ENCODE assay signal across 13 cellular contexts in genomic region chr12:64631197-64631596, GRCh38. TPM values are rescaled to one million over a fixed set of nuclear protein-coding genes. Genes with fewer than 3 reads are reported as not detected.
DNase-seq lines count a peak whose midpoint lies in the region; ATAC-seq and TF ChIP-seq lines count a peak whose summit lies in the region.
"Had no signal": no experiment of that assay in that cellular context is flagged by ENCODE, and none has a peak within 500 bp of the region (broad histone marks: within the 10 kb centered on the region; RNA-seq: fewer than 3 reads in every experiment).

No MANE protein-coding gene starts in this region.

- H3K4me1 Mint-ChIP-seq in CD4-positive, alpha-beta T cell (ENCODE audit: low read depth) = peaks cover 81% of the 10 kb centered on the region
- H3K4me1 Mint-ChIP-seq in osteocyte (ENCODE audit: unreplicated experiment) = peaks cover 29% of the 10 kb centered on the region

- no peaks in the 10 kb centered on the region for H3K27me3 Mint-ChIP-seq in CD4-positive, alpha-beta T cell
- H3K27me3 Mint-ChIP-seq in osteocyte (ENCODE audit: unreplicated experiment) = no peaks in the 10 kb centered on the region

- CTCF ChIA-PET in CD4-positive, alpha-beta T cell (lab: Charles Lee) = interaction anchor here (0.6 kb wide), 1 partner anchor 72 kb away, joined by 3 read pairs; no protein-coding TSS in a partner anchor

- TF ChIP-seq CTCF in CD4-positive, alpha-beta T cell (IDR thresholded peaks at IDR 0.05) = no peak
- TF ChIP-seq CTCF in osteocyte (IDR thresholded peaks at IDR 0.05) = no peak

- peak overlapping the region; percentile 56 for H3K4me3 Mint-ChIP-seq in CD4-positive, alpha-beta T cell
- no peak overlapping the region for H3K4me3 Mint-ChIP-seq in osteocyte (ENCODE audit: unreplicated experiment)
- H3K4me3 Mint-ChIP-seq: neural progenitor cell had no signal

- no peaks in the 10 kb centered on the region for H3K27me3 ChIP-seq in CD4-positive, alpha-beta T cell (ENCODE audit: control insufficient read depth, insufficient read depth, low read length)
- H3K27me3 ChIP-seq: neural progenitor cell had no signal

- peak; percentile 58 for ATAC-seq in CD4-positive, alpha-beta T cell (ENCODE audit: poor library complexity)
- peak; percentile 28 for ATAC-seq in GM19468 (IDR thresholded peaks at IDR 0.05; ENCODE audit: extremely low read depth, unreplicated experiment)
- peak; percentile 68 for ATAC-seq in HG03378 (IDR thresholded peaks at IDR 0.05; ENCODE audit: unreplicated experiment)
- peak; percentile 42 for ATAC-seq in esophagus mucosa
- ATAC-seq in GM19324 (IDR thresholded peaks at IDR 0.05; ENCODE audit: low FRiP score, unreplicated experiment) = no peak

- DNase-seq in CD4-positive, alpha-beta T cell = no peak
- DNase-seq in osteocyte (ENCODE audit: extremely low spot score, unreplicated experiment) = no peak
- DNase-seq in NCI-H748 (lab: John Stamatoyannopoulos, UW; ENCODE audit: unreplicated experiment) = no peak
- DNase-seq in AML-193 (lab: John Stamatoyannopoulos, UW) = no peak
- DNase-seq: amygdala; COR-L47; effector CD4-positive, alpha-beta T cell; NCI-H187 had no signal

- POLR2A ChIA-PET in CD4-positive, alpha-beta T cell (lab: Charles Lee) = interaction anchor here (1.3 kb wide), 1 partner anchor 10 kb away, joined by 3 read pairs; no protein-coding TSS in a partner anchor

- H3K9me3 ChIP-seq in CD4-positive, alpha-beta T cell (ENCODE audit: control insufficient read depth, low read length) = peaks cover 6% of the 10 kb centered on the region

- H3K36me3 Mint-ChIP-seq in CD4-positive, alpha-beta T cell (ENCODE audit: low read depth) = peaks cover 78% of the 10 kb centered on the region
- peaks cover 23% of the 10 kb centered on the region for H3K36me3 Mint-ChIP-seq in osteocyte (ENCODE audit: unreplicated experiment)

- H3K9me3 Mint-ChIP-seq in CD4-positive, alpha-beta T cell = no peaks in the 10 kb centered on the region
- H3K9me3 Mint-ChIP-seq in osteocyte (ENCODE audit: unreplicated experiment) = no peaks in the 10 kb centered on the region

- H3K27ac Mint-ChIP-seq in CD4-positive, alpha-beta T cell = peak overlapping the region; percentile 71
- H3K27ac Mint-ChIP-seq in osteocyte (ENCODE audit: unreplicated experiment) = no peak overlapping the region
- H3K27ac Mint-ChIP-seq: neural progenitor cell had no signal

- intact Hi-C loops in CD4-positive, alpha-beta T cell (cut with DNase I, micrococcal nuclease) = loop anchor here in 1 of 2 experiments (2.0 kb wide), 1 partner anchor 16 kb away; no protein-coding TSS in a partner anchor

- H3K27ac ChIP-seq in CD4-positive, alpha-beta T cell (ENCODE audit: low read depth, low read length) = peak overlapping the region; percentile 22
- H3K27ac ChIP-seq: neural progenitor cell had no signal

RNA-seq across cellular contexts. Expression of gene RASSF3, which starts 20.9 kb away (rescaled TPM):
- 100 to 1,000 TPM; 118 to 127 TPM for total RNA-seq in CD4-positive, alpha-beta T cell
- total RNA-seq in esophagus mucosa (13.4 TPM), osteocyte (27.0 and 29.0 TPM in 2 replicates)
